Comparison of ENCODE assay signal across 1 cellular context in genomic region chr9:122580360-122580759, GRCh38.
TF ChIP-seq lines count a peak whose summit lies in the region.

No MANE protein-coding gene starts in this region.

TF ChIP-seq in K562, 482 proteins besides CTCF, POLR2A, EP300 and RAD21 (continued from another document and continues in another):
- TF ChIP-seq HOMEZ (CRISPR knock-in tag; IDR thresholded peaks at IDR 0.05) (no peak), ZNF174 (CRISPR knock-in tag; IDR thresholded peaks at IDR 0.05) (no peak), SNIP1 (IDR thresholded peaks at IDR 0.05; ENCODE audit: low read depth) (no peak), MCM2 (IDR thresholded peaks at IDR 0.05; ENCODE audit: low read depth) (no peak), SRSF9 (IDR thresholded peaks at IDR 0.05; ENCODE audit: borderline replicate concordance, low read depth, low read length) (no peak), ZBTB40 (IDR thresholded peaks at IDR 0.05) (no peak), ZBTB40 (CRISPR knock-in tag; IDR thresholded peaks at IDR 0.05) (no peak), MGA (IDR thresholded peaks at IDR 0.05) (0 out of 2 replicates have a peak, but pooled peaks have one; percentile 37), ZNF639 (CRISPR knock-in tag; conservative IDR thresholded peaks at IDR 0.05 in 1 of 2, IDR thresholded peaks at IDR 0.05 in 1 of 2) (no peak), NR2C2 (CRISPR knock-in tag; IDR thresholded peaks at IDR 0.05) (no peak), NR2C2 (tag; IDR thresholded peaks at IDR 0.05) (no peak), GATAD2B (IDR thresholded peaks at IDR 0.05; ENCODE audit: borderline replicate concordance) (0 out of 2 replicates have a peak, but pooled peaks have one; percentile 56), MAFF (IDR thresholded peaks at IDR 0.05; ENCODE audit: low read length) (peak; percentile 87), XRCC5 (IDR thresholded peaks at IDR 0.05; ENCODE audit: low read depth, low read length) (no peak), BACH1 (tag; IDR thresholded peaks at IDR 0.05) (0 out of 2 replicates have a peak, but pooled peaks have one; percentile 57), E2F5 (CRISPR knock-in tag; IDR thresholded peaks at IDR 0.05) (no peak), TRIM24 (IDR thresholded peaks at IDR 0.05) (peak; percentile 59 to 71; a peak in 3 of 4 replicates), TAF7 (tag; IDR thresholded peaks at IDR 0.05) (no peak), RBM34 (IDR thresholded peaks at IDR 0.05; ENCODE audit: borderline replicate concordance, insufficient read depth, low read length) (no peak), FOXP1 (CRISPR knock-in tag; IDR thresholded peaks at IDR 0.05) (no peak), ZNF431 (CRISPR knock-in tag; IDR thresholded peaks at IDR 0.05) (no peak), CC2D1A (IDR thresholded peaks at IDR 0.05) (peak; percentile 12; the same call in 1 of the 2 replicates), NBN (IDR thresholded peaks at IDR 0.05; ENCODE audit: low read depth) (0 out of 2 replicates have a peak, but pooled peaks have one; percentile 25), ZNF140 (CRISPR knock-in tag; IDR thresholded peaks at IDR 0.05) (no peak), TEAD4 (IDR thresholded peaks at IDR 0.05; ENCODE audit: low read length) (peak; percentile 65), TEAD4 (CRISPR knock-in tag; IDR thresholded peaks at IDR 0.05; ENCODE audit: borderline replicate concordance) (no peak), ZNF395 (CRISPR knock-in tag; IDR thresholded peaks at IDR 0.05) (no peak), IRF9 (tag; IDR thresholded peaks at IDR 0.05) (no peak), FIP1L1 (IDR thresholded peaks at IDR 0.05; ENCODE audit: low read depth, low read length, poor library complexity, severe bottlenecking) (no peak)
